8 cellular contexts compared by ENCODE assay signal in genomic region chr12:8045952-8046944, GRCh38. TPM values are rescaled to one million over a fixed set of nuclear protein-coding genes. Genes with fewer than 3 reads are reported as not detected.
DNase-seq lines count a peak whose midpoint lies in the region; ATAC-seq and TF ChIP-seq lines count a peak whose summit lies in the region.

No MANE protein-coding gene starts in this region.

- no peaks in the 10 kb centered on the region for H3K4me1 ChIP-seq in ascending aorta

- no peak for ATAC-seq in HG03095 (IDR thresholded peaks at IDR 0.05; ENCODE audit: unreplicated experiment)

- no peak overlapping the region for H3K4me3 ChIP-seq in ascending aorta
- no peak overlapping the region for H3K4me3 ChIP-seq in skeletal muscle cell (ENCODE audit: low read depth, low read length)

- no peaks in the 10 kb centered on the region for H3K9me3 ChIP-seq in ascending aorta

- no peaks in the 10 kb centered on the region for H3K27me3 ChIP-seq in ascending aorta

- H3K27ac ChIP-seq in ascending aorta: no peak overlapping the region

- DNase-seq in DMS 273 (lab: John Stamatoyannopoulos, UW; ENCODE audit: unreplicated experiment): peak; percentile 75
- DNase-seq in DMS 273 treated with DMSO at 0.1 percent for 48 hours (lab: John Stamatoyannopoulos, UW): no peak
- DNase-seq in NCI-H1105 (lab: John Stamatoyannopoulos, UW): peak; percentile 59
- DNase-seq in T1000 (lab: John Stamatoyannopoulos, UW): peak; percentile 49
- DNase-seq in ascending aorta (ENCODE audit: low spot score in 2 of 2): peak in 1 of 2 donors; percentile 90
- DNase-seq in hepatic stellate cell (ENCODE audit: low spot score): peak; percentile 80
- DNase-seq in skeletal muscle cell (ENCODE audit: low read depth): peak; percentile 41

- H3K36me3 ChIP-seq in ascending aorta: peaks cover 76 to 93% of the 10 kb centered on the region in 2 donors

- peak; percentile 53 to 83 (median 80) for TF ChIP-seq CTCF in ascending aorta (IDR thresholded peaks at IDR 0.05)

- intact Hi-C loops in ascending aorta (cut with DNase I): no loop called here

RNA-seq across cellular contexts. Expression of gene FOXJ2, which starts 13.7 kb away (rescaled TPM):
- total RNA-seq in ascending aorta: 17.1 TPM

RNA-seq across cellular contexts. Expression of gene C3AR1, which starts 19.9 kb away (rescaled TPM):
- total RNA-seq in ascending aorta: 2.0 TPM

RNA-seq across cellular contexts. Expression of gene NECAP1, which starts 35.8 kb away (rescaled TPM):
- 11.2 TPM for total RNA-seq in ascending aorta
